In genomic region chr17:31068291-31068690, GRCh38 we compare ENCODE assay signal across 8 cellular contexts. TPM values are rescaled to one million over a fixed set of nuclear protein-coding genes. Genes with fewer than 3 reads are reported as not detected.
DNase-seq lines count a peak whose midpoint lies in the region; ATAC-seq and TF ChIP-seq lines count a peak whose summit lies in the region.

No MANE protein-coding gene starts in this region.

- no peaks in the 10 kb centered on the region for H3K36me3 ChIP-seq in Loucy (ENCODE audit: insufficient read depth, low read length)
- H3K36me3 ChIP-seq in WERI-Rb-1: no peaks in the 10 kb centered on the region

- no peaks in the 10 kb centered on the region for H3K79me2 ChIP-seq in Loucy (ENCODE audit: insufficient read depth, low read length)

- H3K27me3 ChIP-seq in Loucy (ENCODE audit: insufficient read depth, low read length, poor library complexity, severe bottlenecking) (no peaks in the 10 kb centered on the region), WERI-Rb-1 (ENCODE audit: insufficient read depth, low read depth, severe bottlenecking) (no peaks in the 10 kb centered on the region)

- peak; percentile 94 for TF ChIP-seq CTCF in Loucy (conservative IDR thresholded peaks at IDR 0.05; ENCODE audit: low read length)
- peak; percentile 69 for TF ChIP-seq CTCF in WERI-Rb-1 (IDR thresholded peaks at IDR 0.05; ENCODE audit: low read depth, low read length)
- TF ChIP-seq CTCF in natural killer cell (IDR thresholded peaks at IDR 0.05): peak; percentile 54

- H3F3A ChIP-seq in Loucy (ENCODE audit: low read depth): no peaks in the 10 kb centered on the region

- H3K9ac ChIP-seq in Loucy (ENCODE audit: low read depth, low read length, poor library complexity, severe bottlenecking): no peak overlapping the region

- no peaks in the 10 kb centered on the region for H4K20me1 ChIP-seq in Loucy (ENCODE audit: insufficient read depth, low read length, poor library complexity, severe bottlenecking)

- no peaks in the 10 kb centered on the region for H3K9me2 ChIP-seq in Loucy (replicated peaks; ENCODE audit: low read depth, low read length)

- no peaks in the 10 kb centered on the region for H3K9me3 Mint-ChIP-seq in effector memory CD8-positive, alpha-beta T cell
- no peaks in the 10 kb centered on the region for H3K9me3 Mint-ChIP-seq in natural killer cell

- H3K36me3 Mint-ChIP-seq in effector memory CD8-positive, alpha-beta T cell (ENCODE audit: insufficient read depth): peaks cover 3% of the 10 kb centered on the region
- no peaks in the 10 kb centered on the region for H3K36me3 Mint-ChIP-seq in natural killer cell

- no peak overlapping the region for H3K4me3 ChIP-seq in Loucy (ENCODE audit: low read length, poor library complexity, severe bottlenecking)
- H3K4me3 ChIP-seq in WERI-Rb-1 (ENCODE audit: low read depth, low read length): no peak overlapping the region

- no peak overlapping the region for H3K27ac ChIP-seq in WERI-Rb-1

- no peaks in the 10 kb centered on the region for H3K9me3 ChIP-seq in Loucy (ENCODE audit: insufficient read depth, low read depth, low read length)
- peaks cover 3% of the 10 kb centered on the region for H3K9me3 ChIP-seq in WERI-Rb-1 (ENCODE audit: severe bottlenecking)

- peaks cover 6% of the 10 kb centered on the region for H3K4me1 ChIP-seq in Loucy (ENCODE audit: insufficient read depth, low read length, poor library complexity, severe bottlenecking)

- H2AFZ ChIP-seq in Loucy (ENCODE audit: low read length): peak overlapping the region; percentile 85

- DNase-seq in Daoy (ENCODE audit: low read depth) (peak; percentile 48), WERI-Rb-1 (peak; percentile 68), natural killer cell (peak; percentile 27), NK-92 (lab: John Stamatoyannopoulos, UW; ENCODE audit: unreplicated experiment) (no peak), AG20443 (ENCODE audit: low spot score) (no peak)
- DNase-seq in effector memory CD8-positive, alpha-beta T cell: peak; percentile 32 to 50 (median 34)

- H3K4me3 Mint-ChIP-seq in effector memory CD8-positive, alpha-beta T cell: no peak overlapping the region
- no peak overlapping the region for H3K4me3 Mint-ChIP-seq in natural killer cell

- intact Hi-C loops in natural killer cell (cut with micrococcal nuclease): loop anchor here (2.0 kb wide), 1 partner anchor 97 kb away; the partner anchor contains the start of gene RNF135

- ATAC-seq in effector memory CD8-positive, alpha-beta T cell (replicated peaks): peak; percentile 66
- ATAC-seq in natural killer cell: peak; percentile 69 to 89 (median 83)
- ATAC-seq in GM21423 (IDR thresholded peaks at IDR 0.05; ENCODE audit: unreplicated experiment): no peak

- no peak overlapping the region for H3K27ac Mint-ChIP-seq in effector memory CD8-positive, alpha-beta T cell
- H3K27ac Mint-ChIP-seq in natural killer cell: no peak overlapping the region

- H3K4me2 ChIP-seq in Loucy (ENCODE audit: low read depth, low read length, poor library complexity, severe bottlenecking): no peak overlapping the region

- H3K4me1 Mint-ChIP-seq in effector memory CD8-positive, alpha-beta T cell (ENCODE audit: low read depth in 2 of 2): no peaks in the 10 kb centered on the region
- no peaks in the 10 kb centered on the region for H3K4me1 Mint-ChIP-seq in natural killer cell

- H3K27me3 Mint-ChIP-seq in effector memory CD8-positive, alpha-beta T cell: no peaks in the 10 kb centered on the region
- no peaks in the 10 kb centered on the region for H3K27me3 Mint-ChIP-seq in natural killer cell (ENCODE audit: low read depth in 2 of 2)

RNA-seq across cellular contexts. Expression of gene NF1, which starts 26.5 kb away (rescaled TPM):
- total RNA-seq in Daoy (2014; rRNA removed; shearing (Covaris generic)): 13.8 and 30.2 TPM in 2 replicates
- total RNA-seq in natural killer cell: 10 to 100 TPM; 30.3 to 40.7 (median 38.8) TPM

Comparison
In these comparisons a context has a peak if more than half of its experiments do, and no peak if none do; other contexts are left out.
1. DNase-seq: peak in Daoy (single experiment), WERI-Rb-1 (single experiment), effector memory CD8-positive, alpha-beta T cell (3 of 3) and natural killer cell (single experiment); none in NK-92 (single experiment) and AG20443 (single experiment).
2. Peak in every context shown above with its lines, with median percentiles within 50 percentile points of each other: CTCF ChIP-seq.